9 cellular contexts compared by ENCODE assay signal in the genomic region with DNA sequence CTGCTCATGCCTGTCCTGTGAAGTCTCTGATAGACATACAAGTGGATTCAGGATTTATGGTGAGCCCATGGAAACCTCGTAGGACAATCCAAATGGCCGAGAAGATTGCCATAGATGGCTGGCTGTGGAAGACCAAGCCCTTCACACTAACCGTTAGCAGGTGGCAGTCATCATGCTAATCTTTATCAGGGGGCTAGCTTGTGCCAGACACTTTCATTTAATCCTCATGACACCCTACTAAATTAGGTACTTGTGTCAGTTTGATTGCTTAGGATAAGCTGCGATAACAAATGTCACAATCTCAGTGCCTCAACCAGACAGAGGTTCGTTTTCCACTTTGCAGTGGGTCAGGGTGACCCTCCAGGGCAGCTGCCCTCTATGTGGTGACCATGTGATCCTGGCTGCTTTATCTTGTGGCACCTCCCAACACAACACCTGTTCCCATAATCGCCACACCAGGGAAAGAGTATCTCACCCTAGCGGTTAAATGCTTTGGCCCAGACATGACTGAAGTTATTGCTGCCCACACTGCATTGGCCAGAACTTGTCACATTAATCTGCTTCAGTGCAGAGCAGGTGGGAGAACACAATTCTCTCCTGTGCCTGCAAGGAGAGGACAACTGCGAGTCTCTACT.
DNase-seq lines count a peak whose midpoint lies in the region; ATAC-seq, FAIRE-seq and TF ChIP-seq lines count a peak whose summit lies in the region.
"Had no signal": no experiment of that assay in that cellular context is flagged by ENCODE, and none has a peak within 500 bp of the region (broad histone marks: within the 10 kb centered on the region; RNA-seq: fewer than 3 reads in every experiment).

No MANE protein-coding gene starts in this region.

- ATAC-seq in DND-41 (ENCODE audit: insufficient read depth, low read depth) (peak; percentile 40; the same call in 1 of the 3 replicates), GM18907 (IDR thresholded peaks at IDR 0.05; ENCODE audit: unreplicated experiment) (no peak), GM21528 (IDR thresholded peaks at IDR 0.05; ENCODE audit: low FRiP score, unreplicated experiment) (no peak), HG03097 (IDR thresholded peaks at IDR 0.05; ENCODE audit: low FRiP score, unreplicated experiment) (no peak)

- H3K4me3 ChIP-seq in DND-41 (ENCODE audit: low read depth in 1 of 2, low read length in 2 of 2) = no peak overlapping the region
- H3K4me3 ChIP-seq in adipocyte (ENCODE audit: low read length) = no peak overlapping the region

- no peaks in the 10 kb centered on the region for H4K20me1 ChIP-seq in DND-41 (ENCODE audit: insufficient read depth, low read length)

- TF ChIP-seq CTCF in DND-41 (IDR thresholded peaks at IDR 0.05; ENCODE audit: borderline replicate concordance, extremely low read depth, low read length, poor library complexity, severe bottlenecking) = peak; percentile 51

- H3K36me3 ChIP-seq in DND-41 (ENCODE audit: insufficient read depth, low read length) = no peaks in the 10 kb centered on the region
- H3K36me3 ChIP-seq in adipocyte (ENCODE audit: control insufficient read depth, insufficient read depth, low read length, severe bottlenecking) = no peaks in the 10 kb centered on the region

- FAIRE-seq in urothelium cell line (lab: Jason Lieb, UNC) = no peak

- no peak overlapping the region for H3K4me2 ChIP-seq in DND-41 (ENCODE audit: insufficient read depth, low read length)

- no peak overlapping the region for H3K9ac ChIP-seq in DND-41 (ENCODE audit: low read depth, low read length)
- H3K9ac ChIP-seq in adipocyte (ENCODE audit: low read length) = no peak overlapping the region

- H3K9me3 ChIP-seq in DND-41 (ENCODE audit: insufficient read depth, low read length, severe bottlenecking) (no peaks in the 10 kb centered on the region), adipocyte (ENCODE audit: control insufficient read depth, low read length) (no peaks in the 10 kb centered on the region)

- H3K27me3 ChIP-seq in DND-41 (ENCODE audit: insufficient read depth, low read length, poor library complexity) = peaks cover 4% of the 10 kb centered on the region
- peaks cover 22% of the 10 kb centered on the region for H3K27me3 ChIP-seq in adipocyte (replicated peaks; ENCODE audit: control insufficient read depth, insufficient read depth, low read length)

- no peaks in the 10 kb centered on the region for H3K79me2 ChIP-seq in DND-41 (ENCODE audit: insufficient read depth, low read length)

- H3K4me1 ChIP-seq in DND-41 (ENCODE audit: insufficient read depth, low read length) (no peaks in the 10 kb centered on the region), adipocyte (ENCODE audit: control insufficient read depth, insufficient read depth, low read length) (peaks cover 7% of the 10 kb centered on the region)

- H3K27ac ChIP-seq in DND-41 (ENCODE audit: low read length) = no peak overlapping the region

- H2AFZ ChIP-seq in DND-41 (ENCODE audit: low read depth, low read length) = no peak overlapping the region

- DNase-seq in DND-41 = peak; percentile 6
- peak; percentile 14 for DNase-seq in HT1080 (ENCODE audit: low read depth)
- peak; percentile 29 for DNase-seq in adipocyte (ENCODE audit: low read depth)
- DNase-seq in medulla oblongata (ENCODE audit: extremely low spot score) = peak; percentile 43
- no peak for DNase-seq in urothelium cell line (ENCODE audit: low spot score)
- DNase-seq: activated T-cell treated with anti-CD3 and anti-CD28 coated beads, Interleukin-2, amount 50 U/mL, for 1 hour had no signal
